ENCODE assay signal across 13 cellular contexts in genomic region chr6:148776321-148776966, GRCh38. TPM values are rescaled to one million over a fixed set of nuclear protein-coding genes. Genes with fewer than 3 reads are reported as not detected.
DNase-seq lines count a peak whose midpoint lies in the region; ATAC-seq and TF ChIP-seq lines count a peak whose summit lies in the region.
"Had no signal": no experiment of that assay in that cellular context is flagged by ENCODE, and none has a peak within 500 bp of the region (broad histone marks: within the 10 kb centered on the region; RNA-seq: fewer than 3 reads in every experiment).

No MANE protein-coding gene starts in this region.

- peak; percentile 58 for DNase-seq in BJ (ENCODE audit: low read depth)
- peak; percentile 80 for DNase-seq in OCI-M1 (lab: John Stamatoyannopoulos, UW)
- peak; percentile 90 for DNase-seq in epithelial cell of esophagus (ENCODE audit: low read depth)
- no peak for DNase-seq in omental fat pad (ENCODE audit: low spot score)
- DNase-seq in stimulated activated CD4-positive, alpha-beta T cell treated with anti-CD3 and anti-CD28 coated beads, Interleukin-2, amount 100 ng/mL, for 48 hours: no peak
- DNase-seq in NCI-H187 (lab: John Stamatoyannopoulos, UW): no peak
- DNase-seq in activated CD4-positive, alpha-beta T cell treated with anti-CD3 and anti-CD28 coated beads for 1 hour: no peak
- DNase-seq: activated CD4-positive, alpha-beta T cell treated with anti-CD3 and anti-CD28 coated beads for 48 hours; NK-92 treated with Interleukin-12 subunit alpha and Interleukin-12 subunit beta, amount 100 ng/mL, for 24 hours; retina; stimulated activated naive CD4-positive, alpha-beta T cell had no signal

- no peaks in the 10 kb centered on the region for H3K36me3 ChIP-seq in BJ (ENCODE audit: control insufficient read depth, insufficient read depth, low read length)
- H3K36me3 ChIP-seq: cardiac muscle cell had no signal

- no peak for TF ChIP-seq CTCF in BJ (IDR thresholded peaks at IDR 0.05; ENCODE audit: insufficient read depth, low read depth, low read length)
- no peak for TF ChIP-seq CTCF in epithelial cell of esophagus (IDR thresholded peaks at IDR 0.05; ENCODE audit: insufficient read depth, low read depth, low read length, missing control alignments)
- no peak for TF ChIP-seq CTCF in omental fat pad (IDR thresholded peaks at IDR 0.05)

- H3K27me3 ChIP-seq in BJ (ENCODE audit: control insufficient read depth, insufficient read depth, low read length): no peaks in the 10 kb centered on the region
- H3K27me3 ChIP-seq: cardiac muscle cell had no signal

- CTCF ChIA-PET in BJ (lab: Yijun Ruan, JAX): interaction anchor here (1.2 to 1.6 kb wide), 3 partner anchors 20 to 197 kb away, joined by 3 to 5 read pairs (median 4); no protein-coding TSS in a partner anchor

- peak; percentile 81 for ATAC-seq in omental fat pad (ENCODE audit: low FRiP score)
- no peak for ATAC-seq in GM18858 (IDR thresholded peaks at IDR 0.05; ENCODE audit: unreplicated experiment)

- peak overlapping the region; percentile 22 for H3K4me3 ChIP-seq in BJ (ENCODE audit: low read depth, low read length)
- H3K4me3 ChIP-seq in epithelial cell of esophagus (ENCODE audit: low read length): no peak overlapping the region
- H3K4me3 ChIP-seq: cardiac muscle cell had no signal

- POLR2A ChIA-PET in BJ (lab: Charles Lee): no interaction called here

RNA-seq across cellular contexts. Expression of gene UST, which starts 29.6 kb away (rescaled TPM):
- polyA plus RNA-seq in BJ (2011; rRNA removed): 6.8 and 11.6 TPM in 2 replicates
- 6.1 and 11.4 TPM in 2 replicates for polyA minus RNA-seq in BJ (2011; rRNA and poly(A)+ RNA removed)
- 10 to 100 TPM in 3 of 4 donors, 1 to 10 TPM in 1; 9.2 to 20.8 (median 15.0) TPM for total RNA-seq in omental fat pad

Comparison
In these comparisons a context has a peak if more than half of its experiments do, and no peak if none do; other contexts are left out.
1. DNase-seq: peak in BJ (single experiment), OCI-M1 (single experiment) and epithelial cell of esophagus (single experiment); none in omental fat pad (single experiment), stimulated activated CD4-positive, alpha-beta T cell treated with anti-CD3 and anti-CD28 coated beads, Interleukin-2, amount 100 ng/mL, for 48 hours (0 of 2), NCI-H187 (0 of 2) and activated CD4-positive, alpha-beta T cell treated with anti-CD3 and anti-CD28 coated beads for 1 hour (single experiment).